29 cellular contexts compared by ENCODE assay signal in the genomic region with DNA sequence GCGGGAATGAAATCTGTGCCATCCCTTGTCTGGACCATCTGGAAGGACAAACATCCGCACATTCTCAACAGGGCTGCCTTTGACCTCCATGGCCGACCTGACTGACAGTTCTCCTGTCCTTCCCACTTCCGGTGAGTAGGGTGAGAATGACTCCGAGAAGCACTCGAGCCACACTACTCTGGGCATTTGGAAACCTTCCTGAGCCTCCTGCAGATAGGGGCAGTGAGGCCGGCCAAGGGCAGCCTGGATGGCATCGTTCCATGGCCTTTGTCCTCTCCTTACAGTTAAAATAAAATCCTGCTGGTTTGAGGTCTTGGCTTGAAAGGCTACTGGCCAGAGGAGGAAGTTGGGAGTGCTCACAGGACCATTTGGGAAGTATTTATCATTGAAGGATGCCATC.
"Had no signal": no experiment of that assay in that cellular context is flagged by ENCODE, and none has a peak within 500 bp of the region (broad histone marks: within the 10 kb centered on the region; RNA-seq: fewer than 3 reads in every experiment).

No MANE protein-coding gene starts in this region.

- H3K36me3 ChIP-seq: SJSA1 had no signal

- H3K27me3 ChIP-seq: SJSA1 had no signal

- H3K9me3 Mint-ChIP-seq: activated naive CD4-positive, alpha-beta T cell treated with anti-CD3 and anti-CD28 coated beads, Interleukin-2, amount 50 U/mL, for 24 hours; activated T-cell treated with anti-CD3 and anti-CD28 coated beads, Interleukin-2, amount 50 U/mL, for 24 hours; activated T-helper 1 cell treated with anti-CD3 and anti-CD28 coated beads, Interleukin-12 subunit alpha, Interleukin-12 subunit beta, Interleukin-2, Interleukin-4 antibody, amounts not matched to agents 30 ng/mL and 10 ng/mL and 1 ng/mL, durations not matched to agents 14 hours and 24 hours and 36 hours had no signal

- DNase-seq: activated CD4-positive, alpha-beta T cell treated with anti-CD3 and anti-CD28 coated beads for 4 hours; activated CD4-positive, alpha-beta T cell treated with anti-CD3 and anti-CD28 coated beads, Interleukin-2, amount 50 U/mL, for 48 hours; activated CD8-positive, alpha-beta memory T cell treated with anti-CD3 and anti-CD28 coated beads, Interleukin-2, amount 10 ng/mL, durations not matched to agents 7 days and 5 days; activated effector memory CD4-positive, alpha-beta T cell treated with Interleukin-2 at 50 U/mL for 16 hours; activated naive CD4-positive, alpha-beta T cell; activated T-cell treated with anti-CD3 and anti-CD28 coated beads, Interleukin-2, amount 50 U/mL, for 24 hours; amniotic stem cell; IMR-90; Kasumi-1; KBM-7; NCI-H1048; NCI-H146; NCI-H1930; NCI-H2171; NCI-H2227 treated with DMSO at 0.1 percent for 48 hours; NCI-H446 treated with DMSO at 0.1 percent for 48 hours; NCI-H524 treated with DMSO at 0.1 percent for 48 hours; NCI-H748 treated with DMSO at 0.1 percent for 48 hours; RPMI8226; SHP77; SW 1271 had no signal

- H3K4me3 ChIP-seq: SJSA1 had no signal

- H3K27me3 Mint-ChIP-seq: activated CD8-positive, alpha-beta memory T cell treated with anti-CD3 and anti-CD28 coated beads, Interleukin-2, amount 10 ng/mL, durations not matched to agents 7 days and 5 days; activated naive CD4-positive, alpha-beta T cell treated with anti-CD3 and anti-CD28 coated beads, Interleukin-2, amount 50 U/mL, for 24 hours; activated T-cell treated with anti-CD3 and anti-CD28 coated beads, Interleukin-2, amount 50 U/mL, for 24 hours had no signal

- H3K27ac Mint-ChIP-seq: activated CD8-positive, alpha-beta memory T cell treated with anti-CD3 and anti-CD28 coated beads, Interleukin-2, amount 10 ng/mL, durations not matched to agents 7 days and 5 days; activated naive CD4-positive, alpha-beta T cell treated with anti-CD3 and anti-CD28 coated beads, Interleukin-2, amount 50 U/mL, for 24 hours; activated T-cell treated with anti-CD3 and anti-CD28 coated beads, Interleukin-2, amount 50 U/mL, for 24 hours; activated T-helper 1 cell treated with anti-CD3 and anti-CD28 coated beads, Interleukin-12 subunit alpha, Interleukin-12 subunit beta, Interleukin-2, Interleukin-4 antibody, amounts not matched to agents 30 ng/mL and 10 ng/mL and 1 ng/mL, durations not matched to agents 14 hours and 24 hours and 36 hours had no signal

- FAIRE-seq: astrocyte had no signal

- H3K4me3 Mint-ChIP-seq: activated CD8-positive, alpha-beta memory T cell treated with anti-CD3 and anti-CD28 coated beads, Interleukin-2, amount 10 ng/mL, durations not matched to agents 7 days and 5 days; activated naive CD4-positive, alpha-beta T cell treated with anti-CD3 and anti-CD28 coated beads, Interleukin-2, amount 50 U/mL, for 24 hours; activated T-cell treated with anti-CD3 and anti-CD28 coated beads, Interleukin-2, amount 50 U/mL, for 24 hours; activated T-helper 1 cell treated with anti-CD3 and anti-CD28 coated beads, Interleukin-12 subunit alpha, Interleukin-12 subunit beta, Interleukin-2, Interleukin-4 antibody, amounts not matched to agents 30 ng/mL and 10 ng/mL and 1 ng/mL, durations not matched to agents 14 hours and 24 hours and 36 hours; brain had no signal

- H3K36me3 Mint-ChIP-seq: activated CD8-positive, alpha-beta memory T cell treated with anti-CD3 and anti-CD28 coated beads, Interleukin-2, amount 10 ng/mL, durations not matched to agents 7 days and 5 days; activated naive CD4-positive, alpha-beta T cell treated with anti-CD3 and anti-CD28 coated beads, Interleukin-2, amount 50 U/mL, for 24 hours; brain had no signal

- H3K27ac ChIP-seq: SJSA1 had no signal

- H3K9me3 ChIP-seq: SJSA1 had no signal

- ATAC-seq: activated CD4-positive, CD25-positive, alpha-beta regulatory T cell treated with anti-CD3 and anti-CD28 coated beads, Interleukin-2, amount 50 U/mL, for 24 hours; activated CD8-positive, alpha-beta memory T cell treated with anti-CD3 and anti-CD28 coated beads, Interleukin-2, amount 10 ng/mL, durations not matched to agents 7 days and 5 days; Panc1; SK-N-SH treated with all-trans-retinoic acid at 6 μM for 48 hours had no signal

- H3K4me1 Mint-ChIP-seq: activated CD8-positive, alpha-beta memory T cell treated with anti-CD3 and anti-CD28 coated beads, Interleukin-2, amount 10 ng/mL, durations not matched to agents 7 days and 5 days; activated naive CD4-positive, alpha-beta T cell treated with anti-CD3 and anti-CD28 coated beads, Interleukin-2, amount 50 U/mL, for 24 hours had no signal
